ENCODE assay signal across 8 cellular contexts in genomic region chr12:53695148-53696138, GRCh38. TPM values are rescaled to one million over a fixed set of nuclear protein-coding genes. Genes with fewer than 3 reads are reported as not detected.
DNase-seq lines count a peak whose midpoint lies in the region; ATAC-seq, FAIRE-seq and TF ChIP-seq lines count a peak whose summit lies in the region.

No MANE protein-coding gene starts in this region.

- no peaks in the 10 kb centered on the region for H3K36me3 ChIP-seq in fibroblast of lung (ENCODE audit: control insufficient read depth, insufficient read depth, low read length)

- H3K4me2 ChIP-seq in A549: peak overlapping the region; percentile 72
- peak overlapping the region; percentile 35 for H3K4me2 ChIP-seq in fibroblast of lung (ENCODE audit: extremely low read depth, insufficient read depth, low read length)

- H3K4me3 ChIP-seq in A549 (peak overlapping the region; percentile 2; the same call in 1 of the 3 replicates), HFF-Myc (replicated peaks; ENCODE audit: low read depth, low read length) (0 out of 2 replicates have a peak overlapping the region, but pooled peaks have one; percentile 4), fibroblast of lung (replicated peaks in 1 of 4; ENCODE audit: control extremely low read depth in 1 of 4, insufficient read depth in 1 of 4, low read depth in 3 of 4, low read length in 4 of 4) (peak overlapping the region in 2 of 4 experiments; percentile 4 to 23)

- peak overlapping the region; percentile 16 for H3K9ac ChIP-seq in fibroblast of lung (ENCODE audit: insufficient read depth, low read length)

- no peak for FAIRE-seq in A549 (lab: Jason Lieb, UNC)

- no peaks in the 10 kb centered on the region for H4K20me1 ChIP-seq in fibroblast of lung (ENCODE audit: control insufficient read depth, extremely low read depth, insufficient read depth, low read length)

- WGBS in A549 (ENCODE audit: missing lambda C conversion rate): 67% methylated on average over 40 of the region's 58 CpGs

- H3K9me3 ChIP-seq in A549 (no peaks in the 10 kb centered on the region), fibroblast of lung (ENCODE audit: control insufficient read depth, insufficient read depth, low read depth, low read length) (no peaks in the 10 kb centered on the region)

- ATAC-seq in A549 (peak; percentile 59 to 68), GM21529 (IDR thresholded peaks at IDR 0.05; ENCODE audit: unreplicated experiment) (no peak), HG02852 (IDR thresholded peaks at IDR 0.05; ENCODE audit: unreplicated experiment) (no peak)

- POLR2A ChIA-PET in A549 (lab: Yijun Ruan, JAX): no interaction called here

- peaks cover 79% of the 10 kb centered on the region for H3K27me3 Mint-ChIP-seq in neural crest cell (ENCODE audit: low read depth)

- no peaks in the 10 kb centered on the region for H3K79me2 ChIP-seq in fibroblast of lung (ENCODE audit: control insufficient read depth, insufficient read depth, low read length)

- TF ChIP-seq POLR2A in A549 (IDR thresholded peaks at IDR 0.05; ENCODE audit: low read length) (no peak), erythroblast (IDR thresholded peaks at IDR 0.05; ENCODE audit: low read length) (no peak)

- no peak for TF ChIP-seq CTCF in A549 (IDR thresholded peaks at IDR 0.05)
- no peak for TF ChIP-seq CTCF in HFF-Myc (IDR thresholded peaks at IDR 0.05; ENCODE audit: low read depth, low read length, missing control alignments)
- no peak for TF ChIP-seq CTCF in fibroblast of lung (conservative IDR thresholded peaks at IDR 0.05 in 1 of 2, IDR thresholded peaks at IDR 0.05 in 1 of 2; ENCODE audit: low read depth in 1 of 2, low read length in 2 of 2)
- peak; percentile 45 for TF ChIP-seq CTCF in neural crest cell (conservative IDR thresholded peaks at IDR 0.05)

- H3K27ac ChIP-seq in A549: peak overlapping the region in 1 of 2 experiments; percentile 58; a peak in 2 of 6 replicates
- no peak overlapping the region for H3K27ac ChIP-seq in fibroblast of lung (ENCODE audit: insufficient read depth, low read length)

- no peak overlapping the region for H2AFZ ChIP-seq in fibroblast of lung (ENCODE audit: low read length)

- H3K36me3 Mint-ChIP-seq in neural crest cell (ENCODE audit: low read depth): no peaks in the 10 kb centered on the region

- peak overlapping the region; percentile 12 for H3K27ac Mint-ChIP-seq in neural crest cell (ENCODE audit: unreplicated experiment)

- H3K4me1 ChIP-seq in A549 (peaks cover 8% of the 10 kb centered on the region), fibroblast of lung (ENCODE audit: control insufficient read depth, extremely low read depth, insufficient read depth, low read length) (peaks cover 5% of the 10 kb centered on the region)

- TF ChIP-seq EP300 in A549 (IDR thresholded peaks at IDR 0.05): no peak

- peaks cover 2% of the 10 kb centered on the region for H3K9me3 Mint-ChIP-seq in neural crest cell

- peaks cover 23% of the 10 kb centered on the region for H3K4me1 Mint-ChIP-seq in neural crest cell

- H3K27me3 ChIP-seq in fibroblast of lung (ENCODE audit: control insufficient read depth, insufficient read depth, low read length): peaks cover 19% of the 10 kb centered on the region

- H3K4me3 Mint-ChIP-seq in neural crest cell: peak overlapping the region; percentile 74

- no peak for TF ChIP-seq RAD21 in A549 (conservative IDR thresholded peaks at IDR 0.05 in 1 of 2, IDR thresholded peaks at IDR 0.05 in 1 of 2)

- CTCF ChIA-PET in A549 (lab: Yijun Ruan, JAX): interaction anchor here (1.2 to 15.9 kb wide), 5 partner anchors 19 to 153 kb away, joined by 3 to 833 read pairs (median 7); partner anchors contain the start of genes ATP5MC2 and CALCOCO1

- DNase-seq in A549 (ENCODE audit: low read depth in 1 of 2, low spot score in 1 of 2): peak; percentile 29 to 55
- no peak for DNase-seq in HFF-Myc (ENCODE audit: extremely low read depth, low read depth)
- peak; percentile 72 for DNase-seq in activated CD8-positive, alpha-beta memory T cell treated with anti-CD3 and anti-CD28 coated beads for 24 hours
- peak; percentile 56 to 69 for DNase-seq in fibroblast of lung (ENCODE audit: low read depth in 2 of 2)
- DNase-seq in neural crest cell (ENCODE audit: low read depth, low spot score): peak; percentile 45
- no peak for DNase-seq in erythroblast (lab: John Stamatoyannopoulos, UW)

TF ChIP-seq in A549, 52 proteins besides CTCF, POLR2A, EP300 and RAD21:
- no peak for TF ChIP-seq CBX8 (IDR thresholded peaks at IDR 0.05)
- no peak for TF ChIP-seq SMC3 (IDR thresholded peaks at IDR 0.05)
- TF ChIP-seq CEBPB (IDR thresholded peaks at IDR 0.05): no peak
- TF ChIP-seq HOXB5 (CRISPR knock-in tag; IDR thresholded peaks at IDR 0.05): no peak
- no peak for TF ChIP-seq EHMT2 (IDR thresholded peaks at IDR 0.05; ENCODE audit: low read depth)
- TF ChIP-seq MAZ (IDR thresholded peaks at IDR 0.05; ENCODE audit: borderline replicate concordance, low read depth, low read length): no peak
- TF ChIP-seq, protein P1, sequence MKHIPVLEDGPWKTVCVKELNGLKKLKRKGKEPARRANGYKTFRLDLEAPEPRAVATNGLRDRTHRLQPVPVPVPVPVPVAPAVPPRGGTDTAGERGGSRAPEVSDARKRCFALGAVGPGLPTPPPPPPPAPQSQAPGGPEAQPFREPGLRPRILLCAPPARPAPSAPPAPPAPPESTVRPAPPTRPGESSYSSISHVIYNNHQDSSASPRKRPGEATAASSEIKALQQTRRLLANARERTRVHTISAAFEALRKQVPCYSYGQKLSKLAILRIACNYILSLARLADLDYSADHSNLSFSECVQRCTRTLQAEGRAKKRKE (CRISPR knock-in tag; IDR thresholded peaks at IDR 0.05; ENCODE audit: low read depth): no peak
- no peak for TF ChIP-seq HOXA7 (CRISPR knock-in tag; IDR thresholded peaks at IDR 0.05)
- TF ChIP-seq ZC3H11A (IDR thresholded peaks at IDR 0.05): no peak
- TF ChIP-seq, protein P2, sequence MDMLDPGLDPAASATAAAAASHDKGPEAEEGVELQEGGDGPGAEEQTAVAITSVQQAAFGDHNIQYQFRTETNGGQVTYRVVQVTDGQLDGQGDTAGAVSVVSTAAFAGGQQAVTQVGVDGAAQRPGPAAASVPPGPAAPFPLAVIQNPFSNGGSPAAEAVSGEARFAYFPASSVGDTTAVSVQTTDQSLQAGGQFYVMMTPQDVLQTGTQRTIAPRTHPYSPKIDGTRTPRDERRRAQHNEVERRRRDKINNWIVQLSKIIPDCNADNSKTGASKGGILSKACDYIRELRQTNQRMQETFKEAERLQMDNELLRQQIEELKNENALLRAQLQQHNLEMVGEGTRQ (IDR thresholded peaks at IDR 0.05): no peak
- TF ChIP-seq ESRRA (IDR thresholded peaks at IDR 0.05; ENCODE audit: borderline replicate concordance, low read length): no peak
- TF ChIP-seq ZNF302 (CRISPR knock-in tag; IDR thresholded peaks at IDR 0.05): no peak
- no peak for TF ChIP-seq RARB (CRISPR knock-in tag; IDR thresholded peaks at IDR 0.05)
- TF ChIP-seq FOSL2 (IDR thresholded peaks at IDR 0.05): no peak
- no peak for TF ChIP-seq FOSL2 (CRISPR knock-in tag; IDR thresholded peaks at IDR 0.05)
- no peak for TF ChIP-seq FOSB (CRISPR knock-in tag; IDR thresholded peaks at IDR 0.05)

RNA-seq across cellular contexts. Expression of gene ATP5MC2, which starts 19.6 kb away (rescaled TPM):
- polyA plus RNA-seq in A549 (2011; rRNA removed) (402 and 678 TPM in 2 replicates), A549 (2017; fragmentation: RNase III; extraction: RNeasy Plus Mini Kit Qiagen cat#74134 plus additional on column Dnase treatment) (540 to 553 TPM (median 542 TPM) in 3 replicates), fibroblast of lung (232 and 372 TPM in 2 replicates)
- polyA plus RNA-seq in A549 (2012; cell fraction: cytosol; rRNA removed): 681 and 867 TPM in 2 replicates
- 456 and 509 TPM in 2 replicates for polyA plus RNA-seq in A549 (2012; cell fraction: nucleus; rRNA removed)
- polyA minus RNA-seq in A549 (2011; rRNA and poly(A)+ RNA removed): 1,209 and 1,762 TPM in 2 replicates
- total RNA-seq in fibroblast of lung (148 and 169 TPM in 2 replicates), neural crest cell (596 and 603 TPM in 2 replicates)
- 362 and 517 TPM in 2 replicates for polyA plus RNA-seq in fibroblast of lung (2012)
- polyA minus RNA-seq in fibroblast of lung (ENCODE audit: low replicate concordance): 884 and 1,264 TPM in 2 replicates

RNA-seq across cellular contexts. Expression of gene CALCOCO1, which starts 31.8 kb away (rescaled TPM):
- 41.5 and 54.5 TPM in 2 replicates for polyA plus RNA-seq in A549 (2011; rRNA removed)
- polyA plus RNA-seq in A549 (2012; cell fraction: cytosol; rRNA removed): 15.6 and 21.3 TPM in 2 replicates
- polyA plus RNA-seq in A549 (2012; cell fraction: nucleus; rRNA removed): 59.4 and 69.1 TPM in 2 replicates
- polyA plus RNA-seq in A549 (2017; fragmentation: RNase III; extraction: RNeasy Plus Mini Kit Qiagen cat#74134 plus additional on column Dnase treatment): 18.7 to 28.8 TPM (median 28.7 TPM) in 3 replicates
- 49.6 and 75.0 TPM in 2 replicates for polyA minus RNA-seq in A549 (2011; rRNA and poly(A)+ RNA removed)
- 116 and 118 TPM in 2 replicates for total RNA-seq in fibroblast of lung
- 74.6 and 125 TPM in 2 replicates for polyA plus RNA-seq in fibroblast of lung
- 61.5 and 104 TPM in 2 replicates for polyA plus RNA-seq in fibroblast of lung (2012)
- polyA minus RNA-seq in fibroblast of lung (ENCODE audit: low replicate concordance): 151 and 292 TPM in 2 replicates
- 32.0 and 34.0 TPM in 2 replicates for total RNA-seq in neural crest cell

RNA-seq across cellular contexts. Expression of gene CISTR, which starts 56.3 kb away (rescaled TPM):
- polyA plus RNA-seq in A549 (2011; rRNA removed): not detected in 2 replicates
- polyA plus RNA-seq in A549 (2012; cell fraction: cytosol; rRNA removed): not detected in 2 replicates
- not detected in 2 replicates for polyA plus RNA-seq in A549 (2012; cell fraction: nucleus; rRNA removed)
- not detected in 3 replicates for polyA plus RNA-seq in A549 (2017; fragmentation: RNase III; extraction: RNeasy Plus Mini Kit Qiagen cat#74134 plus additional on column Dnase treatment)
- not detected in 2 replicates for polyA minus RNA-seq in A549 (2011; rRNA and poly(A)+ RNA removed)
- total RNA-seq in fibroblast of lung: not detected in 2 replicates
- not detected in 2 replicates for polyA plus RNA-seq in fibroblast of lung
- not detected in 2 replicates for polyA plus RNA-seq in fibroblast of lung (2012)
- not detected in 2 replicates for polyA minus RNA-seq in fibroblast of lung (ENCODE audit: low replicate concordance)
- total RNA-seq in neural crest cell: 0.61 TPM in 1 of 2 replicates, not detected in the other

Comparison
In these comparisons a context has a peak if more than half of its experiments do, and no peak if none do; other contexts are left out.
1. ATAC-seq: peak in A549 (2 of 2); none in GM21529 (single experiment) and HG02852 (single experiment).
2. DNase-seq: peak in A549 (2 of 2), activated CD8-positive, alpha-beta memory T cell treated with anti-CD3 and anti-CD28 coated beads for 24 hours (single experiment), fibroblast of lung (2 of 2) and neural crest cell (single experiment); none in HFF-Myc (single experiment) and erythroblast (0 of 2).